30 cellular contexts compared by ENCODE assay signal in genomic region chr9:132717326-132717945, GRCh38.
"Had no signal": no experiment of that assay in that cellular context is flagged by ENCODE, and none has a peak within 500 bp of the region (broad histone marks: within the 10 kb centered on the region; RNA-seq: fewer than 3 reads in every experiment).

No MANE protein-coding gene starts in this region.

- H3K27ac ChIP-seq: adrenal gland, RWPE1, SJCRH30 had no signal

- H3K4me3 ChIP-seq: adrenal gland, SJCRH30 had no signal

- H3K4me3 Mint-ChIP-seq: activated CD8-positive, alpha-beta T cell treated with anti-CD3 and anti-CD28 coated beads, Interleukin-2, amount 10 ng/mL, durations not matched to agents 7 days and 5 days; activated naive CD4-positive, alpha-beta T cell treated with anti-CD3 and anti-CD28 coated beads, Interleukin-2, amount 10 ng/mL, durations not matched to agents 7 days and 5 days; activated naive CD8-positive, alpha-beta T cell treated with anti-CD3 and anti-CD28 coated beads, Interleukin-2, amount 10 ng/mL, durations not matched to agents 7 days and 5 days; activated T-cell treated with anti-CD3 and anti-CD28 coated beads, Interleukin-2, amount 50 U/mL, for 72 hours; WTC11 had no signal

- H3K4me1 ChIP-seq: adrenal gland, SJCRH30 had no signal

- H3K4me1 Mint-ChIP-seq: WTC11 had no signal

- H3K36me3 Mint-ChIP-seq: activated naive CD4-positive, alpha-beta T cell treated with anti-CD3 and anti-CD28 coated beads, Interleukin-2, amount 10 ng/mL, durations not matched to agents 7 days and 5 days; activated naive CD8-positive, alpha-beta T cell treated with anti-CD3 and anti-CD28 coated beads, Interleukin-2, amount 10 ng/mL, durations not matched to agents 7 days and 5 days; WTC11 had no signal

- FAIRE-seq: bronchial epithelial cell had no signal

- H3K4me2 ChIP-seq: SK-N-SH had no signal

- H3K36me3 ChIP-seq: adrenal gland, SJCRH30 had no signal

- H3K9me3 Mint-ChIP-seq: activated naive CD4-positive, alpha-beta T cell treated with anti-CD3 and anti-CD28 coated beads, Interleukin-2, amount 10 ng/mL, durations not matched to agents 7 days and 5 days; activated naive CD8-positive, alpha-beta T cell treated with anti-CD3 and anti-CD28 coated beads, Interleukin-2, amount 10 ng/mL, durations not matched to agents 7 days and 5 days; activated T-cell treated with anti-CD3 and anti-CD28 coated beads, Interleukin-2, amount 50 U/mL, for 72 hours; activated T-helper 2 cell treated with anti-CD3 and anti-CD28 coated beads, Interferon-gamma antibody, Interleukin-2, Interleukin-4, amounts not matched to agents 10 μg/mL and 5 μg/mL and 100 μg/mL, durations not matched to agents 14 hours and 24 hours and 36 hours had no signal

- H3K9me3 ChIP-seq: adrenal gland, SJCRH30, SK-N-SH had no signal

- ATAC-seq: activated CD8-positive, alpha-beta T cell treated with anti-CD3 and anti-CD28 coated beads, Interleukin-2, amount 10 ng/mL, durations not matched to agents 7 days and 5 days; activated T-cell treated with anti-CD3 and anti-CD28 coated beads, Interleukin-2, amount 50 U/mL, for 72 hours; Panc1; WTC11 had no signal

- H3K27ac Mint-ChIP-seq: activated CD8-positive, alpha-beta T cell treated with anti-CD3 and anti-CD28 coated beads, Interleukin-2, amount 10 ng/mL, durations not matched to agents 7 days and 5 days; activated naive CD4-positive, alpha-beta T cell treated with anti-CD3 and anti-CD28 coated beads, Interleukin-2, amount 10 ng/mL, durations not matched to agents 7 days and 5 days; activated naive CD8-positive, alpha-beta T cell treated with anti-CD3 and anti-CD28 coated beads, Interleukin-2, amount 10 ng/mL, durations not matched to agents 7 days and 5 days; activated T-cell treated with anti-CD3 and anti-CD28 coated beads, Interleukin-2, amount 50 U/mL, for 72 hours; activated T-helper 2 cell treated with anti-CD3 and anti-CD28 coated beads, Interferon-gamma antibody, Interleukin-2, Interleukin-4, amounts not matched to agents 10 μg/mL and 5 μg/mL and 100 μg/mL, durations not matched to agents 14 hours and 24 hours and 36 hours; WTC11 had no signal

- DNase-seq: activated CD4-positive, alpha-beta T cell treated with anti-CD3 and anti-CD28 coated beads for 48 hours; activated CD4-positive, alpha-beta T cell treated with anti-CD3 and anti-CD28 coated beads, Interleukin-2, amount 50 U/mL, for 4 hours; activated CD4-positive, CD25-positive, alpha-beta regulatory T cell treated with anti-CD3 and anti-CD28 coated beads, Interleukin-2, amount 50 U/mL, for 72 hours; activated CD8-positive, alpha-beta T cell treated with anti-CD3 and anti-CD28 coated beads, Interleukin-2, amount 10 ng/mL, durations not matched to agents 7 days and 5 days; activated gamma-delta T cell treated with Interleukin-2 at 50 U/mL for 16 hours; activated naive CD4-positive, alpha-beta T cell treated with anti-CD3 and anti-CD28 coated beads, Interleukin-2, amount 10 ng/mL, durations not matched to agents 7 days and 5 days; activated naive CD8-positive, alpha-beta T cell treated with anti-CD3 and anti-CD28 coated beads, Interleukin-2, amount 10 ng/mL, durations not matched to agents 7 days and 5 days; activated T-cell treated with anti-CD3 and anti-CD28 coated beads, Interleukin-2, amount 50 U/mL, for 72 hours; adrenal gland; anterior cingulate cortex; central memory CD4-positive, alpha-beta T cell; Kasumi-1; NCI-H1092; NCI-H1417 treated with DMSO at 0.1 percent for 48 hours; NCI-H1694; NCI-H2029 treated with DMSO at 0.1 percent for 48 hours; NCI-H345; NCI-H510A; NCI-H69; NK-92 treated with Interleukin-12 subunit alpha and Interleukin-12 subunit beta, amount 100 ng/mL, for 24 hours; OCI-M1; Right ventricle myocardium superior; SJCRH30; SK-N-SH; T-helper 1 cell had no signal

- H3K9ac ChIP-seq: SK-N-SH had no signal

- H3K27me3 ChIP-seq: adrenal gland, SJCRH30 had no signal
